ENCODE assay signal across 2 cellular contexts in genomic region chr2:72833084-72833714, GRCh38.
A peak's percentile ranks its signal among the peaks of the same experiment; 100 is the strongest.
TF ChIP-seq lines count a peak whose summit lies in the region.

No MANE protein-coding gene starts in this region.

TF ChIP-seq in HepG2, 621 proteins besides CTCF, POLR2A, EP300 and RAD21:
- peak; percentile 63; the same call in 1 of the 2 replicates for TF ChIP-seq RFX1 (IDR thresholded peaks at IDR 0.05)
- no peak for TF ChIP-seq ZNF280D (CRISPR knock-in tag; IDR thresholded peaks at IDR 0.05)

TF ChIP-seq in GM12878, 131 proteins besides CTCF, POLR2A, EP300 and RAD21:
- TF ChIP-seq BMI1 (IDR thresholded peaks at IDR 0.05; ENCODE audit: borderline replicate concordance) (peak; percentile 47; the same call in 1 of the 2 replicates), POU2F2 (IDR thresholded peaks at IDR 0.05; ENCODE audit: borderline replicate concordance, low read depth, low read length) (no peak), SMAD5 (IDR thresholded peaks at IDR 0.05; ENCODE audit: low read depth) (no peak)
